Comparison of ENCODE assay signal across 9 cellular contexts in genomic region chr22:23845661-23846469, GRCh38. TPM values are rescaled to one million over a fixed set of nuclear protein-coding genes. Genes with fewer than 3 reads are reported as not detected.
DNase-seq lines count a peak whose midpoint lies in the region; ATAC-seq, FAIRE-seq and TF ChIP-seq lines count a peak whose summit lies in the region.
"Had no signal": no experiment of that assay in that cellular context is flagged by ENCODE, and none has a peak within 500 bp of the region (broad histone marks: within the 10 kb centered on the region; RNA-seq: fewer than 3 reads in every experiment).

No MANE protein-coding gene starts in this region.

- ATAC-seq in HepG2 (peak; percentile 6; the same call in 1 of the 3 replicates), right lobe of liver (no peak)

- FAIRE-seq in HepG2 (lab: Jason Lieb, UNC) (no peak), keratinocyte (lab: Jason Lieb, UNC) (peak; percentile 64)

- peaks cover 62% of the 10 kb centered on the region for H3K4me1 ChIP-seq in HepG2 (ENCODE audit: insufficient read depth, low read length)
- peaks cover 0 to 11% (median 0%) of the 10 kb centered on the region in 4 donors for H3K4me1 ChIP-seq in right lobe of liver
- H3K4me1 ChIP-seq in keratinocyte (ENCODE audit: control insufficient read depth, extremely low read depth, insufficient read depth, low read length), result peaks cover 18% of the 10 kb centered on the region
- no peaks in the 10 kb centered on the region for H3K4me1 ChIP-seq in uterus

- H3K9me3 ChIP-seq in HepG2 (ENCODE audit: low read length), result no peaks in the 10 kb centered on the region
- no peaks in the 10 kb centered on the region for H3K9me3 ChIP-seq in right lobe of liver
- no peaks in the 10 kb centered on the region for H3K9me3 ChIP-seq in keratinocyte (ENCODE audit: control insufficient read depth, low read depth, low read length)
- no peaks in the 10 kb centered on the region for H3K9me3 ChIP-seq in uterus
- H3K9me3 ChIP-seq: upper lobe of left lung had no signal

- 49% methylated on average over 9 of the region's 12 CpGs for WGBS in HepG2 (ENCODE audit: low lambda C conversion rate)
- 68% methylated on average over 4 of the region's 12 CpGs for WGBS in right lobe of liver (ENCODE audit: insufficient coverage, low coverage, low lambda C conversion rate, missing lambda C conversion rate)

- H3K4me2 ChIP-seq in HepG2 (ENCODE audit: low read depth, low read length) (peak overlapping the region; percentile 21), keratinocyte (ENCODE audit: control insufficient read depth, extremely low read depth, insufficient read depth, low read depth, low read length) (peak overlapping the region; percentile 54)

- DNase-seq in HepG2 (ENCODE audit: low spot score), result no peak
- no peak for DNase-seq in right lobe of liver
- DNase-seq in keratinocyte (ENCODE audit: low read depth, low spot score), result no peak
- DNase-seq in uterus, result no peak
- no peak for DNase-seq in NCI-H774 (lab: John Stamatoyannopoulos, UW)
- DNase-seq in stimulated activated CD4-positive, alpha-beta T cell treated with anti-CD3 and anti-CD28 coated beads, Interleukin-15, amount 100 ng/mL, for 24 hours, result no peak
- DNase-seq: activated CD4-positive, alpha-beta T cell treated with anti-CD3 and anti-CD28 coated beads, Interleukin-2, amount 50 U/mL, for 48 hours; effector CD4-positive, alpha-beta T cell had no signal

- no peak overlapping the region for H3K27ac ChIP-seq in HepG2 (ENCODE audit: extremely low read length, insufficient read depth, low read length)
- no peak overlapping the region for H3K27ac ChIP-seq in right lobe of liver
- no peak overlapping the region for H3K27ac ChIP-seq in keratinocyte (ENCODE audit: control insufficient read depth, insufficient read depth, low read length)
- H3K27ac ChIP-seq in uterus, result peak overlapping the region; percentile 35 to 48

- no peak overlapping the region; a peak in 1 of 6 replicates for H3K4me3 ChIP-seq in HepG2 (replicated peaks in 1 of 3; ENCODE audit: insufficient read depth in 1 of 3, low read depth in 2 of 3, low read length in 3 of 3)
- no peak overlapping the region for H3K4me3 ChIP-seq in right lobe of liver
- H3K4me3 ChIP-seq in keratinocyte (ENCODE audit: control insufficient read depth in 2 of 3, extremely low read depth in 1 of 3, insufficient read depth in 2 of 3, low read depth in 1 of 3, low read length in 3 of 3), result no peak overlapping the region
- H3K4me3 ChIP-seq in uterus, result no peak overlapping the region
- H3K4me3 ChIP-seq: upper lobe of left lung had no signal

- TF ChIP-seq RAD21 in HepG2 (CRISPR knock-in tag; IDR thresholded peaks at IDR 0.05), result no peak

- H2AFZ ChIP-seq in HepG2 (ENCODE audit: low read length), result no peak overlapping the region
- H2AFZ ChIP-seq in keratinocyte (ENCODE audit: control insufficient read depth, low read length), result peak overlapping the region; percentile 56

- H3K79me2 ChIP-seq in HepG2 (ENCODE audit: insufficient read depth, low read length) (no peaks in the 10 kb centered on the region), keratinocyte (ENCODE audit: control insufficient read depth, insufficient read depth, low read length) (no peaks in the 10 kb centered on the region)

- POLR2A ChIA-PET in HepG2 (lab: Yijun Ruan, JAX), result interaction anchor here (1.3 to 3.0 kb wide), 5 partner anchors 12 to 78 kb away, joined by 3 to 16 read pairs (median 5); partner anchors contain the start of genes CHCHD10, MMP11 and SLC2A11

- CTCF ChIA-PET in HepG2 (lab: Yijun Ruan, JAX; ENCODE audit: low intra/inter-chr PET ratio, low total read pairs), result no interaction called here

- TF ChIP-seq CTCF in HepG2 (CRISPR knock-in tag; IDR thresholded peaks at IDR 0.05), result no peak
- TF ChIP-seq CTCF in right lobe of liver (IDR thresholded peaks at IDR 0.05), result no peak
- TF ChIP-seq CTCF in keratinocyte (optimal IDR thresholded peaks at IDR 0.05 in 1 of 3, IDR thresholded peaks at IDR 0.05 in 1 of 3, conservative IDR thresholded peaks at IDR 0.05 in 1 of 3; ENCODE audit: extremely low read depth in 1 of 3, insufficient read depth in 2 of 3, low read length in 3 of 3), result no peak
- TF ChIP-seq CTCF in uterus (IDR thresholded peaks at IDR 0.05), result no peak

- H3K9me1 ChIP-seq in keratinocyte (ENCODE audit: control insufficient read depth, extremely low read depth, insufficient read depth, low read length), result no peaks in the 10 kb centered on the region

- dilution Hi-C loops in keratinocyte (cut with MboI; ENCODE audit: extremely low pct_ligation_motif_present, low sequenced_read_pairs), result no loop called here

- TF ChIP-seq POLR2A in HepG2 (IDR thresholded peaks at IDR 0.05; ENCODE audit: insufficient read depth in 1 of 2, low read depth in 2 of 2, low read length in 2 of 2), result no peak
- TF ChIP-seq POLR2A in right lobe of liver (IDR thresholded peaks at IDR 0.05), result no peak
- no peak for TF ChIP-seq POLR2A in uterus (IDR thresholded peaks at IDR 0.05)

- in situ Hi-C loops in HepG2 (cut with HindIII; ENCODE audit: extremely low pct_ligation_motif_present, low pct_unique_long_range_greater_than_20kb), result loop anchor here (5.0 to 25.0 kb wide), 2 partner anchors 64 to 234 kb away; no protein-coding TSS in a partner anchor

- intact Hi-C loops in HepG2 (cut with micrococcal nuclease; ENCODE audit: unreplicated experiment), result loop anchor here (5.0 kb wide), 1 partner anchor 79 kb away; the partner anchor contains the start of gene CHCHD10
- intact Hi-C loops in right lobe of liver (cut with DNase I), result loop anchor here (5.0 kb wide), 2 partner anchors 69 to 79 kb away; partner anchors contain the start of gene CHCHD10 (in 1 of the 2)
- intact Hi-C loops in uterus (cut with DNase I; ENCODE audit: low total_unique reads), result loop anchor here (5.0 to 10.0 kb wide), 2 partner anchors 79 to 301 kb away; partner anchors contain the start of gene CHCHD10

- H3K9ac ChIP-seq in HepG2 (ENCODE audit: insufficient read depth, low read depth, low read length), result no peak overlapping the region
- peak overlapping the region; percentile 22 for H3K9ac ChIP-seq in keratinocyte (ENCODE audit: control insufficient read depth, extremely low read depth, insufficient read depth, low read length)

- BruUV-seq in HepG2 (replicated peaks; lab: Mats Ljungman, UMichigan), result no TSS peak

- H3K36me3 ChIP-seq in HepG2 (replicated peaks in 1 of 2; ENCODE audit: control insufficient read depth in 1 of 2, insufficient read depth in 2 of 2, low read length in 2 of 2) (no peaks in the 10 kb centered on the region), right lobe of liver (no peaks in the 10 kb centered on the region), keratinocyte (ENCODE audit: control insufficient read depth in 2 of 2, extremely low read depth in 1 of 2, insufficient read depth in 2 of 2, low read length in 2 of 2) (no peaks in the 10 kb centered on the region), uterus (no peaks in the 10 kb centered on the region)
- H3K36me3 ChIP-seq: upper lobe of left lung had no signal

- TF ChIP-seq EP300 in HepG2 (IDR thresholded peaks at IDR 0.05; ENCODE audit: low read depth in 2 of 2, low read length in 2 of 2), result no peak
- TF ChIP-seq EP300 in HepG2 (CRISPR knock-in tag; IDR thresholded peaks at IDR 0.05; ENCODE audit: borderline replicate concordance), result no peak

- no peaks in the 10 kb centered on the region for H4K20me1 ChIP-seq in HepG2 (ENCODE audit: insufficient read depth, low read length)
- no peaks in the 10 kb centered on the region for H4K20me1 ChIP-seq in keratinocyte (ENCODE audit: control insufficient read depth, extremely low read depth, insufficient read depth, low read length)

- peaks cover 2 to 13% of the 10 kb centered on the region in 2 experiments; a peak in 2 of 5 replicates for H3K27me3 ChIP-seq in HepG2 (ENCODE audit: control insufficient read depth in 1 of 2, insufficient read depth in 2 of 2, low read length in 2 of 2)
- no peaks in the 10 kb centered on the region for H3K27me3 ChIP-seq in right lobe of liver
- peaks cover 10% of the 10 kb centered on the region for H3K27me3 ChIP-seq in keratinocyte (ENCODE audit: control insufficient read depth, extremely low read depth, insufficient read depth, low read length)
- no peaks in the 10 kb centered on the region for H3K27me3 ChIP-seq in uterus
- H3K27me3 ChIP-seq: upper lobe of left lung had no signal

RNA-seq across cellular contexts. Expression of gene DERL3, which starts 7.1 kb away (rescaled TPM):
- total RNA-seq in HepG2 (2016; rRNA removed; fragmentation: Illumina TruSeq; extraction: Trizol), result not detected in 2 replicates
- total RNA-seq in HepG2 (2016; cell fraction: cytosol; rRNA removed; fragmentation: Illumina TruSeq; extraction: Trizol; ENCODE audit: low read depth), result not detected in 2 replicates
- not detected in 2 replicates for total RNA-seq in HepG2 (2016; cell fraction: insoluble cytoplasmic fraction; rRNA removed; fragmentation: Illumina TruSeq; extraction: Trizol)
- not detected in 2 replicates for total RNA-seq in HepG2 (2016; cell fraction: membrane; rRNA removed; fragmentation: Illumina TruSeq; extraction: Trizol)
- total RNA-seq in HepG2 (2016; cell fraction: nucleus; rRNA removed; fragmentation: Illumina TruSeq; extraction: Trizol), result not detected in 2 replicates
- not detected in 2 replicates for polyA plus RNA-seq in HepG2 (2011; rRNA removed)
- not detected in 2 replicates for polyA plus RNA-seq in HepG2 (2011; cell fraction: cytosol; rRNA removed)
- polyA plus RNA-seq in HepG2 (2011; cell fraction: nucleus; rRNA removed), result not detected in 2 replicates
- 0.07 TPM in 1 of 2 replicates, not detected in the other for polyA plus RNA-seq in HepG2 (2012)
- polyA plus RNA-seq in HepG2 (2016; cell fraction: cytosol; fragmentation: Illumina TruSeq; extraction: Trizol; ENCODE audit: low read depth), result not detected in 2 replicates
- not detected in 2 replicates for polyA plus RNA-seq in HepG2 (2016; cell fraction: insoluble cytoplasmic fraction; fragmentation: Illumina TruSeq; extraction: Trizol; ENCODE audit: low read depth)
- polyA plus RNA-seq in HepG2 (2016; cell fraction: membrane; fragmentation: Illumina TruSeq; extraction: Trizol; ENCODE audit: low read depth), result not detected in 2 replicates
- polyA plus RNA-seq in HepG2 (2016; cell fraction: nucleus; fragmentation: Illumina TruSeq; extraction: Trizol; ENCODE audit: insufficient read depth, low read depth), result not detected in 2 replicates
- 1.4 TPM in 1 of 2 replicates, not detected in the other for polyA minus RNA-seq in HepG2 (2011; rRNA and poly(A)+ RNA removed; ENCODE audit: low replicate concordance)
- polyA minus RNA-seq in HepG2 (2011; cell fraction: cytosol; rRNA and poly(A)+ RNA removed), result not detected in 2 replicates
- not detected in 2 replicates for polyA minus RNA-seq in HepG2 (2011; cell fraction: nucleus; rRNA and poly(A)+ RNA removed)
- total RNA-seq in right lobe of liver, result 1 to 10 TPM; 1.1 to 7.1 (median 4.1) TPM
- polyA plus RNA-seq in keratinocyte, result 0.01 to 0.42 TPM (median 0.05 TPM) in 3 replicates
- not detected for polyA plus RNA-seq in keratinocyte (2011; ENCODE audit: low read depth)
- polyA plus RNA-seq in keratinocyte (2011; cell fraction: cytosol; rRNA removed), result not detected in 2 replicates
- not detected in 2 replicates for polyA plus RNA-seq in keratinocyte (2011; cell fraction: nucleus; rRNA removed)
- polyA plus RNA-seq in keratinocyte (2012; ENCODE audit: low replicate concordance), result 0.11 TPM in 1 of 2 replicates, not detected in the other
- polyA minus RNA-seq in keratinocyte, result 0.07 TPM in 1 of 3 replicates, not detected in the others
- polyA minus RNA-seq in keratinocyte (2011; cell fraction: cytosol; rRNA and poly(A)+ RNA removed), result not detected
- not detected in 2 replicates for polyA minus RNA-seq in keratinocyte (2011; cell fraction: nucleus; rRNA and poly(A)+ RNA removed)
- 1 to 10 TPM in 1 of 4 donors, under 1 TPM in 1, not detected in 2; 0.95 to 1.2 TPM for total RNA-seq in uterus

RNA-seq across cellular contexts. Expression of gene SLC2A11, which starts 11.8 kb away (rescaled TPM):
- total RNA-seq in HepG2 (2016; rRNA removed; fragmentation: Illumina TruSeq; extraction: Trizol), result 8.9 and 15.2 TPM in 2 replicates
- total RNA-seq in HepG2 (2016; cell fraction: cytosol; rRNA removed; fragmentation: Illumina TruSeq; extraction: Trizol; ENCODE audit: low read depth), result 9.3 TPM in 2 replicates
- total RNA-seq in HepG2 (2016; cell fraction: insoluble cytoplasmic fraction; rRNA removed; fragmentation: Illumina TruSeq; extraction: Trizol), result 9.3 and 15.6 TPM in 2 replicates
- 18.3 and 19.5 TPM in 2 replicates for total RNA-seq in HepG2 (2016; cell fraction: membrane; rRNA removed; fragmentation: Illumina TruSeq; extraction: Trizol)
- 16.4 and 16.6 TPM in 2 replicates for total RNA-seq in HepG2 (2016; cell fraction: nucleus; rRNA removed; fragmentation: Illumina TruSeq; extraction: Trizol)
- polyA plus RNA-seq in HepG2 (2011; rRNA removed), result 15.4 and 18.6 TPM in 2 replicates
- 16.1 and 19.7 TPM in 2 replicates for polyA plus RNA-seq in HepG2 (2011; cell fraction: cytosol; rRNA removed)
- polyA plus RNA-seq in HepG2 (2011; cell fraction: nucleus; rRNA removed), result 28.4 and 31.3 TPM in 2 replicates
- 11.1 and 17.5 TPM in 2 replicates for polyA plus RNA-seq in HepG2 (2012)
- 16.2 and 17.4 TPM in 2 replicates for polyA plus RNA-seq in HepG2 (2016; cell fraction: cytosol; fragmentation: Illumina TruSeq; extraction: Trizol; ENCODE audit: low read depth)
- polyA plus RNA-seq in HepG2 (2016; cell fraction: insoluble cytoplasmic fraction; fragmentation: Illumina TruSeq; extraction: Trizol; ENCODE audit: low read depth), result 8.6 and 11.3 TPM in 2 replicates
- polyA plus RNA-seq in HepG2 (2016; cell fraction: membrane; fragmentation: Illumina TruSeq; extraction: Trizol; ENCODE audit: low read depth), result 16.1 and 17.7 TPM in 2 replicates
- 31.8 and 34.3 TPM in 2 replicates for polyA plus RNA-seq in HepG2 (2016; cell fraction: nucleus; fragmentation: Illumina TruSeq; extraction: Trizol; ENCODE audit: insufficient read depth, low read depth)
- 11.5 and 32.8 TPM in 2 replicates for polyA minus RNA-seq in HepG2 (2011; rRNA and poly(A)+ RNA removed; ENCODE audit: low replicate concordance)
- polyA minus RNA-seq in HepG2 (2011; cell fraction: cytosol; rRNA and poly(A)+ RNA removed), result 4.7 and 5.8 TPM in 2 replicates
- 21.2 and 32.8 TPM in 2 replicates for polyA minus RNA-seq in HepG2 (2011; cell fraction: nucleus; rRNA and poly(A)+ RNA removed)
- total RNA-seq in right lobe of liver, result 1 to 10 TPM; 2.9 to 7.1 (median 5.0) TPM
- polyA plus RNA-seq in keratinocyte, result 5.3 to 9.4 TPM (median 6.0 TPM) in 3 replicates
- 2.3 TPM for polyA plus RNA-seq in keratinocyte (2011; ENCODE audit: low read depth)
- polyA plus RNA-seq in keratinocyte (2011; cell fraction: cytosol; rRNA removed), result 3.3 and 4.6 TPM in 2 replicates
- polyA plus RNA-seq in keratinocyte (2011; cell fraction: nucleus; rRNA removed), result 19.0 and 23.5 TPM in 2 replicates
- polyA plus RNA-seq in keratinocyte (2012; ENCODE audit: low replicate concordance), result 6.5 and 9.2 TPM in 2 replicates
- polyA minus RNA-seq in keratinocyte, result 5.4 to 6.3 TPM (median 5.9 TPM) in 3 replicates
- polyA minus RNA-seq in keratinocyte (2011; cell fraction: cytosol; rRNA and poly(A)+ RNA removed), result 4.6 TPM
- 4.4 and 12.9 TPM in 2 replicates for polyA minus RNA-seq in keratinocyte (2011; cell fraction: nucleus; rRNA and poly(A)+ RNA removed)
- 10 to 100 TPM in 3 of 4 donors, under 1 TPM in 1; under 0.01 to 63.3 (median 15.0) TPM for total RNA-seq in uterus

RNA-seq across cellular contexts. Expression of gene MIF, which starts 48.3 kb away (rescaled TPM):
- 537 and 634 TPM in 2 replicates for total RNA-seq in HepG2 (2016; rRNA removed; fragmentation: Illumina TruSeq; extraction: Trizol)
- 570 and 829 TPM in 2 replicates for total RNA-seq in HepG2 (2016; cell fraction: cytosol; rRNA removed; fragmentation: Illumina TruSeq; extraction: Trizol; ENCODE audit: low read depth)
- 593 and 629 TPM in 2 replicates for total RNA-seq in HepG2 (2016; cell fraction: insoluble cytoplasmic fraction; rRNA removed; fragmentation: Illumina TruSeq; extraction: Trizol)
- total RNA-seq in HepG2 (2016; cell fraction: membrane; rRNA removed; fragmentation: Illumina TruSeq; extraction: Trizol), result 414 and 621 TPM in 2 replicates
- total RNA-seq in HepG2 (2016; cell fraction: nucleus; rRNA removed; fragmentation: Illumina TruSeq; extraction: Trizol), result 204 and 221 TPM in 2 replicates
- polyA plus RNA-seq in HepG2 (2011; rRNA removed), result 675 and 735 TPM in 2 replicates
- polyA plus RNA-seq in HepG2 (2011; cell fraction: cytosol; rRNA removed), result 339 and 935 TPM in 2 replicates
- polyA plus RNA-seq in HepG2 (2011; cell fraction: nucleus; rRNA removed), result 393 and 522 TPM in 2 replicates
- 517 and 606 TPM in 2 replicates for polyA plus RNA-seq in HepG2 (2012)
- polyA plus RNA-seq in HepG2 (2016; cell fraction: cytosol; fragmentation: Illumina TruSeq; extraction: Trizol; ENCODE audit: low read depth), result 534 and 721 TPM in 2 replicates
- polyA plus RNA-seq in HepG2 (2016; cell fraction: insoluble cytoplasmic fraction; fragmentation: Illumina TruSeq; extraction: Trizol; ENCODE audit: low read depth), result 399 and 403 TPM in 2 replicates
- polyA plus RNA-seq in HepG2 (2016; cell fraction: membrane; fragmentation: Illumina TruSeq; extraction: Trizol; ENCODE audit: low read depth), result 347 and 448 TPM in 2 replicates
- 271 and 272 TPM in 2 replicates for polyA plus RNA-seq in HepG2 (2016; cell fraction: nucleus; fragmentation: Illumina TruSeq; extraction: Trizol; ENCODE audit: insufficient read depth, low read depth)
- 92.9 and 418 TPM in 2 replicates for polyA minus RNA-seq in HepG2 (2011; rRNA and poly(A)+ RNA removed; ENCODE audit: low replicate concordance)
- polyA minus RNA-seq in HepG2 (2011; cell fraction: cytosol; rRNA and poly(A)+ RNA removed), result 359 and 483 TPM in 2 replicates
- polyA minus RNA-seq in HepG2 (2011; cell fraction: nucleus; rRNA and poly(A)+ RNA removed), result 37.5 and 61.4 TPM in 2 replicates
- 100 to 1,000 TPM in 5 of 6 experiments, 10 to 100 TPM in 1; 79.4 to 561 (median 307) TPM for total RNA-seq in right lobe of liver
- polyA plus RNA-seq in keratinocyte, result 162 to 812 TPM (median 340 TPM) in 3 replicates
- 307 TPM for polyA plus RNA-seq in keratinocyte (2011; ENCODE audit: low read depth)
- 95.3 and 364 TPM in 2 replicates for polyA plus RNA-seq in keratinocyte (2011; cell fraction: cytosol; rRNA removed)
- polyA plus RNA-seq in keratinocyte (2011; cell fraction: nucleus; rRNA removed), result 54.6 and 90.5 TPM in 2 replicates
- polyA plus RNA-seq in keratinocyte (2012; ENCODE audit: low replicate concordance), result 361 and 1,012 TPM in 2 replicates
- 27.8 to 86.4 TPM (median 77.5 TPM) in 3 replicates for polyA minus RNA-seq in keratinocyte
- polyA minus RNA-seq in keratinocyte (2011; cell fraction: cytosol; rRNA and poly(A)+ RNA removed), result 1,141 TPM
- polyA minus RNA-seq in keratinocyte (2011; cell fraction: nucleus; rRNA and poly(A)+ RNA removed), result 35.8 and 50.4 TPM in 2 replicates
- total RNA-seq in uterus, result 100 to 1,000 TPM in 2 of 4 donors, 10 to 100 TPM in 2; 77.1 to 189 (median 124) TPM

RNA-seq across cellular contexts. Expression of gene SMARCB1, which starts 59.1 kb away (rescaled TPM):
- total RNA-seq in HepG2 (2016; rRNA removed; fragmentation: Illumina TruSeq; extraction: Trizol), result 74.0 and 75.8 TPM in 2 replicates
- 49.5 and 56.5 TPM in 2 replicates for total RNA-seq in HepG2 (2016; cell fraction: cytosol; rRNA removed; fragmentation: Illumina TruSeq; extraction: Trizol; ENCODE audit: low read depth)
- 57.1 and 69.6 TPM in 2 replicates for total RNA-seq in HepG2 (2016; cell fraction: insoluble cytoplasmic fraction; rRNA removed; fragmentation: Illumina TruSeq; extraction: Trizol)
- total RNA-seq in HepG2 (2016; cell fraction: membrane; rRNA removed; fragmentation: Illumina TruSeq; extraction: Trizol), result 60.2 and 66.9 TPM in 2 replicates
- 33.7 and 37.0 TPM in 2 replicates for total RNA-seq in HepG2 (2016; cell fraction: nucleus; rRNA removed; fragmentation: Illumina TruSeq; extraction: Trizol)
- 150 and 166 TPM in 2 replicates for polyA plus RNA-seq in HepG2 (2011; rRNA removed)
- polyA plus RNA-seq in HepG2 (2011; cell fraction: cytosol; rRNA removed), result 110 and 129 TPM in 2 replicates
- polyA plus RNA-seq in HepG2 (2011; cell fraction: nucleus; rRNA removed), result 88.0 and 96.6 TPM in 2 replicates
- polyA plus RNA-seq in HepG2 (2012), result 99.4 and 113 TPM in 2 replicates
- polyA plus RNA-seq in HepG2 (2016; cell fraction: cytosol; fragmentation: Illumina TruSeq; extraction: Trizol; ENCODE audit: low read depth), result 78.3 and 90.9 TPM in 2 replicates
- polyA plus RNA-seq in HepG2 (2016; cell fraction: insoluble cytoplasmic fraction; fragmentation: Illumina TruSeq; extraction: Trizol; ENCODE audit: low read depth), result 127 and 143 TPM in 2 replicates
- 82.2 and 92.9 TPM in 2 replicates for polyA plus RNA-seq in HepG2 (2016; cell fraction: membrane; fragmentation: Illumina TruSeq; extraction: Trizol; ENCODE audit: low read depth)
- 92.2 and 94.0 TPM in 2 replicates for polyA plus RNA-seq in HepG2 (2016; cell fraction: nucleus; fragmentation: Illumina TruSeq; extraction: Trizol; ENCODE audit: insufficient read depth, low read depth)
- polyA minus RNA-seq in HepG2 (2011; rRNA and poly(A)+ RNA removed; ENCODE audit: low replicate concordance), result 77.2 and 97.6 TPM in 2 replicates
- 35.3 and 48.0 TPM in 2 replicates for polyA minus RNA-seq in HepG2 (2011; cell fraction: cytosol; rRNA and poly(A)+ RNA removed)
- 55.2 and 55.9 TPM in 2 replicates for polyA minus RNA-seq in HepG2 (2011; cell fraction: nucleus; rRNA and poly(A)+ RNA removed)
- total RNA-seq in right lobe of liver, result 10 to 100 TPM; 19.9 to 70.2 (median 25.3) TPM
- 70.0 to 108 TPM (median 95.2 TPM) in 3 replicates for polyA plus RNA-seq in keratinocyte
- polyA plus RNA-seq in keratinocyte (2011; ENCODE audit: low read depth), result 64.4 TPM
- 90.8 and 109 TPM in 2 replicates for polyA plus RNA-seq in keratinocyte (2011; cell fraction: cytosol; rRNA removed)
- 56.9 and 68.9 TPM in 2 replicates for polyA plus RNA-seq in keratinocyte (2011; cell fraction: nucleus; rRNA removed)
- polyA plus RNA-seq in keratinocyte (2012; ENCODE audit: low replicate concordance), result 48.5 and 84.2 TPM in 2 replicates
- polyA minus RNA-seq in keratinocyte, result 56.7 to 79.8 TPM (median 75.5 TPM) in 3 replicates
- 36.8 TPM for polyA minus RNA-seq in keratinocyte (2011; cell fraction: cytosol; rRNA and poly(A)+ RNA removed)
- 18.6 and 26.4 TPM in 2 replicates for polyA minus RNA-seq in keratinocyte (2011; cell fraction: nucleus; rRNA and poly(A)+ RNA removed)
- total RNA-seq in uterus, result 10 to 100 TPM; 39.1 to 64.4 (median 51.6) TPM

Comparison
In these comparisons a context has a peak if more than half of its experiments do, and no peak if none do; other contexts are left out.
1. H3K27ac ChIP-seq: peak in uterus (2 of 2); none in HepG2 (single experiment), right lobe of liver (0 of 3) and keratinocyte (single experiment).